Comparison of ENCODE assay signal across 1 cellular context in the genomic region with DNA sequence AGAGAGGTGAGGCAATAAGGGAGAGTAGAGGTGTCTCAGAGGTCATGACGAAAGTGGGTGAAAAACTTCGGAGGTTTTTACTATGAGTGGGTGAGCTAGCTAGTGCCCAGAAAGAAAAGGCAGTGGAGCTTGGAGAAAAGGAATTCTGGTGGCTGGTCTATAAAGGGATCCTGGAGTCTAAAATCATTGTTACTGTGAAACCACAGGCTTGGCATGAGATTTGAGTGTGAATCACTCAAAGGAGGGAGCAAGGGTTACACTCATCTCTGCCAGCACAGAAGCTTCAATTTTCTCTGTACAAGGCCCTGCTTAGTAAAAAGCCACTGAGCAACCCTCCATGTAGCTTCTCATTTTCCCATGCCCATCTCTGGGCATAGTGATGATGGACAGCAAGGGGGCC.
TF ChIP-seq lines count a peak whose summit lies in the region.

No MANE protein-coding gene starts in this region.

TF ChIP-seq in GM12891, 5 proteins besides CTCF, POLR2A, EP300 and RAD21 (continued from another document):
- TF ChIP-seq TAF1 (IDR thresholded peaks at IDR 0.05; ENCODE audit: low read depth, low read length) (no peak), POLR2AphosphoS5 (IDR thresholded peaks at IDR 0.05; ENCODE audit: low read depth, low read length) (no peak), POU2F2 (IDR thresholded peaks at IDR 0.05; ENCODE audit: low read depth, low read length) (no peak)
